8 cellular contexts compared by ENCODE assay signal in the genomic region with DNA sequence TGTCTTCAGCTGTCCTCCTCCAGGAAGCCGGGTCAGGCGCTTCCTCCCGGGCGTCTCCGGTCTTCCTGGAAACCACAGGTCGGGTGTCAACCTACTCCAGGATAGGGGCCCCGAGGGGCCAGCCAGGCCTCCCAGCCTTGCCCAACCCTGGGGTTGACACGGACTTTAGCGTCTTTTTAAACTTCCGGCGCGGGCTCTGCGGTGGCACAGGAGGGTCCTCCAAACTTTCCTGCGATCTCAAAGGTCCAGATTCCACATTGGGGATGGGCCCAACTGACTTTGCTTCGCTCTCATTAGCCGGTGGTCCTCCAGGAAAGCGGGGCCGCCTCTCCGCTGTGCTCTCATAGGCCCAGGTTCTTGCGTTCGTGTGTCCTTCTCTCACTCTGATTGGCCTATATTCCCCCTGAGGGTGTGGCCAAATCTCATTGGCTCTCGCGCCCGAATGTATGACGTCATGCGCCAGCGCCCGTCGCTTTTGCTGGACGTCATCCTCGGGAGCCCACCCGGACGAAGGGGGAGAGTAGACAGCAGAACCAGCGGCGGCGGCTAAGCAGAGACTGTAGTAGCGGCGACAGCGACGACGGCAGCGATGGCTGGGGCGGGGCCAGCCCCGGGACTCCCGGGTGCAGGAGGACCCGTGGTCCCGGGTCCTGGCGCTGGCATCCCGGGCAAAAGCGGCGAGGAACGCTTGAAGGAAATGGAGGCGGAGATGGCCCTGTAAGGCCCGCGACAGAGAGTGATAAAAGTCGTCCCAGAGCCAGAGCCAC. TPM values are rescaled to one million over a fixed set of nuclear protein-coding genes. Genes with fewer than 3 reads are reported as not detected.
A peak's percentile ranks its signal among the peaks of the same experiment; 100 is the strongest.
DNase-seq lines count a peak whose midpoint lies in the region; ATAC-seq and TF ChIP-seq lines count a peak whose summit lies in the region.

A gene with protein sequence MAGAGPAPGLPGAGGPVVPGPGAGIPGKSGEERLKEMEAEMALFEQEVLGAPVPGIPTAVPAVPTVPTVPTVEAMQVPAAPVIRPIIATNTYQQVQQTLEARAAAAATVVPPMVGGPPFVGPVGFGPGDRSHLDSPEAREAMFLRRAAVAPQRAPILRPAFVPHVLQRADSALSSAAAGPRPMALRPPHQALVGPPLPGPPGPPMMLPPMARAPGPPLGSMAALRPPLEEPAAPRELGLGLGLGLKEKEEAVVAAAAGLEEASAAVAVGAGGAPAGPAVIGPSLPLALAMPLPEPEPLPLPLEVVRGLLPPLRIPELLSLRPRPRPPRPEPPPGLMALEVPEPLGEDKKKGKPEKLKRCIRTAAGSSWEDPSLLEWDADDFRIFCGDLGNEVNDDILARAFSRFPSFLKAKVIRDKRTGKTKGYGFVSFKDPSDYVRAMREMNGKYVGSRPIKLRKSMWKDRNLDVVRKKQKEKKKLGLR (plus strand): TSS at position 472 of the 767 bp plus-strand sequence. CDS start 118 bp downstream, at position 590.

- H3K4me3 Mint-ChIP-seq in T-helper 17 cell, result peak within 1 kb of the TSS; percentile 99
- peak within 1 kb of the TSS; percentile 98 for H3K4me3 Mint-ChIP-seq in progenitor cell of endocrine pancreas (ENCODE audit: low read depth)

- H3K27ac Mint-ChIP-seq in T-helper 17 cell (peak within 1 kb of the TSS; percentile 97), progenitor cell of endocrine pancreas (peak within 1 kb of the TSS; percentile 98)

- no peaks in the 10 kb centered on the region for H3K9me3 ChIP-seq in T-helper 17 cell (ENCODE audit: control insufficient read depth, low read length, poor library complexity, severe bottlenecking)

- no peaks in the 10 kb centered on the region for H3K9me3 Mint-ChIP-seq in progenitor cell of endocrine pancreas (ENCODE audit: low read depth)

- peaks cover 17% of the 10 kb centered on the region for H3K36me3 Mint-ChIP-seq in T-helper 17 cell (ENCODE audit: low read depth)
- peaks cover 9% of the 10 kb centered on the region for H3K36me3 Mint-ChIP-seq in progenitor cell of endocrine pancreas (ENCODE audit: insufficient read depth)

- ATAC-seq in HG02885 (IDR thresholded peaks at IDR 0.05; ENCODE audit: poor library complexity, unreplicated experiment), result peak; percentile 98
- peak; percentile 99 for ATAC-seq in T-helper 17 cell
- ATAC-seq in left cardiac atrium, result peak; percentile 100

- TF ChIP-seq POLR2A in GM15510 (IDR thresholded peaks at IDR 0.05; ENCODE audit: borderline replicate concordance, extremely low read depth, insufficient read length), result peak; percentile 52

- H3K27me3 Mint-ChIP-seq in T-helper 17 cell (no peaks in the 10 kb centered on the region), progenitor cell of endocrine pancreas (no peaks in the 10 kb centered on the region)

- H3K4me1 Mint-ChIP-seq in T-helper 17 cell, result peaks cover 28% of the 10 kb centered on the region
- peaks cover 10% of the 10 kb centered on the region for H3K4me1 Mint-ChIP-seq in progenitor cell of endocrine pancreas (ENCODE audit: low read depth)

- peak; percentile 98 for DNase-seq in NCI-H1694 treated with DMSO at 0.1 percent for 48 hours (lab: John Stamatoyannopoulos, UW)
- peak; percentile 84 to 95 (median 91) for DNase-seq in T-helper 17 cell
- DNase-seq in amygdala (lab: John Stamatoyannopoulos, UW), result peak; percentile 83 to 97 (median 93)
- DNase-seq in left cardiac atrium, result peak; percentile 97
- DNase-seq in progenitor cell of endocrine pancreas (ENCODE audit: low spot score, unreplicated experiment), result peak; percentile 98
- peak; percentile 98 for DNase-seq in ureter (ENCODE audit: low spot score)

- TF ChIP-seq CTCF in progenitor cell of endocrine pancreas (IDR thresholded peaks at IDR 0.05; ENCODE audit: unreplicated experiment), result no peak

- intact Hi-C loops in left cardiac atrium (cut with DNase I), result no loop called here

RNA-seq across cellular contexts. Expression of the gene that starts here (rescaled TPM):
- total RNA-seq in T-helper 17 cell, result 10 to 100 TPM; 39.6 to 40.8 TPM
- 10 to 100 TPM; 51.3 to 54.2 TPM for total RNA-seq in left cardiac atrium
- 69.2 and 76.0 TPM in 2 replicates for total RNA-seq in progenitor cell of endocrine pancreas
- total RNA-seq in ureter, result 66.6 TPM

Comparison
In these comparisons a context has a peak if more than half of its experiments do, and no peak if none do; other contexts are left out.
1. Peak in every context shown above with its lines: DNase-seq and ATAC-seq.